27 cellular contexts compared by ENCODE assay signal in genomic region chr1:22124592-22125229, GRCh38. TPM values are rescaled to one million over a fixed set of nuclear protein-coding genes. Genes with fewer than 3 reads are reported as not detected.
"Had no signal": no experiment of that assay in that cellular context is flagged by ENCODE, and none has a peak within 500 bp of the region (broad histone marks: within the 10 kb centered on the region; RNA-seq: fewer than 3 reads in every experiment).

No MANE protein-coding gene starts in this region.

- H3K27me3 Mint-ChIP-seq: activated naive CD4-positive, alpha-beta T cell treated with anti-CD3 and anti-CD28 coated beads, Interleukin-2, amount 50 U/mL, for 24 hours; stimulated activated naive CD8-positive, alpha-beta T cell treated with anti-CD3 and anti-CD28 coated beads, Interleukin-15, Interleukin-2, amounts not matched to agents 100 ng/mL and 50 ng/mL, for 24 hours had no signal

- H3K36me3 ChIP-seq: brain microvascular endothelial cell, gastrocnemius medialis, uterus had no signal

- H3K4me1 Mint-ChIP-seq: activated naive CD4-positive, alpha-beta T cell treated with anti-CD3 and anti-CD28 coated beads, Interleukin-2, amount 50 U/mL, for 24 hours had no signal

- H3K9me3 ChIP-seq: esophagus muscularis mucosa, gastrocnemius medialis, mucosa of descending colon, psoas muscle, right atrium auricular region, spleen, tibial artery, uterus had no signal

- H3K4me3 Mint-ChIP-seq: activated CD8-positive, alpha-beta T cell treated with anti-CD3 and anti-CD28 coated beads, Interleukin-2, amount 10 ng/mL, durations not matched to agents 7 days and 5 days; activated naive CD4-positive, alpha-beta T cell treated with anti-CD3 and anti-CD28 coated beads, Interleukin-2, amount 50 U/mL, for 24 hours; activated T-helper 1 cell treated with anti-CD3 and anti-CD28 coated beads, Interleukin-12 subunit alpha, Interleukin-12 subunit beta, Interleukin-2, Interleukin-4 antibody, amounts not matched to agents 30 ng/mL and 10 ng/mL and 1 ng/mL, durations not matched to agents 14 hours and 24 hours and 36 hours; stimulated activated naive CD8-positive, alpha-beta T cell treated with anti-CD3 and anti-CD28 coated beads, Interleukin-15, Interleukin-2, amounts not matched to agents 100 ng/mL and 50 ng/mL, for 24 hours; T-helper 2 cell treated with Interferon-gamma antibody and Interleukin-4, amounts not matched to agents 5 μg/mL and 100 μg/mL, for 36 hours had no signal

- H3K36me3 Mint-ChIP-seq: activated naive CD4-positive, alpha-beta T cell treated with anti-CD3 and anti-CD28 coated beads, Interleukin-2, amount 50 U/mL, for 24 hours had no signal

- H3K4me1 ChIP-seq: esophagus muscularis mucosa, gastrocnemius medialis, psoas muscle, right atrium auricular region, uterus had no signal

- DNase-seq: activated CD4-positive, alpha-beta T cell treated with anti-CD3 and anti-CD28 coated beads, Interleukin-2, amount 50 U/mL, for 1 hour; activated CD8-positive, alpha-beta T cell treated with anti-CD3 and anti-CD28 coated beads, Interleukin-2, amount 10 ng/mL, durations not matched to agents 7 days and 5 days; activated gamma-delta T cell treated with Interleukin-2 at 50 U/mL for 16 hours; anterior cingulate cortex; brain microvascular endothelial cell; caudate nucleus; dermis blood vessel endothelial cell; effector CD8-positive, alpha-beta T cell; gastrocnemius medialis; hypothalamus; left ventricle myocardium superior; mammary epithelial cell; psoas muscle; stimulated activated CD4-positive, alpha-beta T cell treated with anti-CD3 and anti-CD28 coated beads, Interleukin-4, amount 100 ng/mL, for 1 hour; uterus had no signal

- H3K27ac ChIP-seq: brain microvascular endothelial cell, esophagus muscularis mucosa, gastrocnemius medialis, psoas muscle, right atrium auricular region, spleen, tibial artery, uterus, VCaP had no signal

- ATAC-seq: activated CD4-positive, CD25-positive, alpha-beta regulatory T cell treated with anti-CD3 and anti-CD28 coated beads, Interleukin-2, amount 50 U/mL, for 24 hours; activated CD8-positive, alpha-beta T cell treated with anti-CD3 and anti-CD28 coated beads, Interleukin-2, amount 10 ng/mL, durations not matched to agents 7 days and 5 days; gastrocnemius medialis; left ventricle myocardium superior; mucosa of descending colon; psoas muscle had no signal

- H3K4me3 ChIP-seq: esophagus muscularis mucosa, gastrocnemius medialis, mucosa of descending colon, psoas muscle, right atrium auricular region, spleen, tibial artery, uterus had no signal

- H3K9me3 Mint-ChIP-seq: activated naive CD4-positive, alpha-beta T cell treated with anti-CD3 and anti-CD28 coated beads, Interleukin-2, amount 50 U/mL, for 24 hours; activated T-helper 1 cell treated with anti-CD3 and anti-CD28 coated beads, Interleukin-12 subunit alpha, Interleukin-12 subunit beta, Interleukin-2, Interleukin-4 antibody, amounts not matched to agents 30 ng/mL and 10 ng/mL and 1 ng/mL, durations not matched to agents 14 hours and 24 hours and 36 hours; stimulated activated naive CD8-positive, alpha-beta T cell treated with anti-CD3 and anti-CD28 coated beads, Interleukin-15, Interleukin-2, amounts not matched to agents 100 ng/mL and 50 ng/mL, for 24 hours; T-helper 2 cell treated with Interferon-gamma antibody and Interleukin-4, amounts not matched to agents 5 μg/mL and 100 μg/mL, for 36 hours had no signal

- H3K27ac Mint-ChIP-seq: activated CD8-positive, alpha-beta T cell treated with anti-CD3 and anti-CD28 coated beads, Interleukin-2, amount 10 ng/mL, durations not matched to agents 7 days and 5 days; activated T-helper 1 cell treated with anti-CD3 and anti-CD28 coated beads, Interleukin-12 subunit alpha, Interleukin-12 subunit beta, Interleukin-2, Interleukin-4 antibody, amounts not matched to agents 30 ng/mL and 10 ng/mL and 1 ng/mL, durations not matched to agents 14 hours and 24 hours and 36 hours; stimulated activated naive CD8-positive, alpha-beta T cell treated with anti-CD3 and anti-CD28 coated beads, Interleukin-15, Interleukin-2, amounts not matched to agents 100 ng/mL and 50 ng/mL, for 24 hours; T-helper 2 cell treated with Interferon-gamma antibody and Interleukin-4, amounts not matched to agents 5 μg/mL and 100 μg/mL, for 36 hours had no signal

- H3K27me3 ChIP-seq: brain microvascular endothelial cell, esophagus muscularis mucosa, gastrocnemius medialis, right atrium auricular region, spleen, tibial artery, uterus had no signal

RNA-seq across cellular contexts. Expression of gene WNT4, which starts 18.2 kb away (rescaled TPM):
- total RNA-seq: activated CD8-positive, alpha-beta T cell treated with anti-CD3 and anti-CD28 coated beads, Interleukin-2, amount 10 ng/mL, durations not matched to agents 7 days and 5 days; activated T-helper 1 cell treated with anti-CD3 and anti-CD28 coated beads, Interleukin-12 subunit alpha, Interleukin-12 subunit beta, Interleukin-2, Interleukin-4 antibody, amounts not matched to agents 30 ng/mL and 10 ng/mL and 1 ng/mL, durations not matched to agents 14 hours and 24 hours and 36 hours; endothelial cell of umbilical vein had no signal
